Comparison of ENCODE assay signal across 8 cellular contexts in genomic region chr14:91573894-91574837, GRCh38.
A peak's percentile ranks its signal among the peaks of the same experiment; 100 is the strongest.
DNase-seq lines count a peak whose midpoint lies in the region; ATAC-seq, FAIRE-seq and TF ChIP-seq lines count a peak whose summit lies in the region.

No MANE protein-coding gene starts in this region.

- intact Hi-C loops in spleen (cut with DNase I; ENCODE audit: low total_unique reads), result no loop called here

- peaks cover 6 to 17% (median 14%) of the 10 kb centered on the region in 5 experiments for H3K9me3 Mint-ChIP-seq in brain

- TF ChIP-seq POLR2A in GM12892 (IDR thresholded peaks at IDR 0.05; ENCODE audit: low read depth, low read length) (no peak), NB4 (IDR thresholded peaks at IDR 0.05; ENCODE audit: extremely low read depth, insufficient read length) (no peak), spleen (IDR thresholded peaks at IDR 0.05) (no peak)

- H3K4me3 Mint-ChIP-seq in brain, result peak overlapping the region; percentile 86 to 90 (median 86)

- H3K27ac ChIP-seq in WERI-Rb-1 (no peak overlapping the region), spleen (no peak overlapping the region)

- H3K9me3 ChIP-seq in WERI-Rb-1 (ENCODE audit: severe bottlenecking) (peaks cover 3% of the 10 kb centered on the region), spleen (peaks cover 0 to 15% (median 0%) of the 10 kb centered on the region in 8 donors)

- peaks cover 12% of the 10 kb centered on the region for H3K4me1 Mint-ChIP-seq in brain

- H3K27me3 ChIP-seq in WERI-Rb-1 (ENCODE audit: insufficient read depth, low read depth, severe bottlenecking) (peaks cover 33% of the 10 kb centered on the region), spleen (replicated peaks in 1 of 7) (peaks cover 0 to 58% (median 20%) of the 10 kb centered on the region in 7 donors)

- ATAC-seq in HG03571 (IDR thresholded peaks at IDR 0.05; ENCODE audit: unreplicated experiment) (no peak), HG03460 (IDR thresholded peaks at IDR 0.05; ENCODE audit: unreplicated experiment) (no peak)

- H3K27ac Mint-ChIP-seq in brain, result peak overlapping the region in 4 of 5 experiments; percentile 24 to 95 (median 66)

- H3K4me3 ChIP-seq in NB4 (ENCODE audit: low read depth, low read length) (no peak overlapping the region), WERI-Rb-1 (ENCODE audit: low read depth, low read length) (peak overlapping the region; percentile 38), spleen (peak overlapping the region; percentile 13 to 69 (median 38))

- H3K27me3 Mint-ChIP-seq in brain, result peaks cover 50% of the 10 kb centered on the region

- WGBS in spleen, 5 donors, result 1 to 6% (median 3%) methylated on average over 28 to 59 of the region's 59 CpGs

- TF ChIP-seq CTCF in NB4 (IDR thresholded peaks at IDR 0.05; ENCODE audit: low read depth, low read length), result no peak
- 0 out of 2 replicates have a peak, but pooled peaks have one; percentile 10 for TF ChIP-seq CTCF in WERI-Rb-1 (IDR thresholded peaks at IDR 0.05; ENCODE audit: low read depth, low read length)
- TF ChIP-seq CTCF in brain (conservative IDR thresholded peaks at IDR 0.05), result no peak
- no peak for TF ChIP-seq CTCF in spleen (IDR thresholded peaks at IDR 0.05 in 8 of 11, conservative IDR thresholded peaks at IDR 0.05 in 3 of 11)

- no peaks in the 10 kb centered on the region for H3K36me3 Mint-ChIP-seq in brain

- H3K4me1 ChIP-seq in spleen, result peaks cover 0 to 12% (median 9%) of the 10 kb centered on the region in 6 donors

- peak; percentile 32 for DNase-seq in GM12892 (ENCODE audit: insufficient read length)
- DNase-seq in NB4 (ENCODE audit: low read depth), result peak; percentile 35
- DNase-seq in WERI-Rb-1, result peak; percentile 50
- peak; percentile 35 for DNase-seq in inferior parietal cortex (ENCODE audit: extremely low spot score)
- DNase-seq in spleen, result peak; percentile 78

- no peak for FAIRE-seq in GM12892 (lab: Jason Lieb, UNC)

- H3K36me3 ChIP-seq in WERI-Rb-1, result no peaks in the 10 kb centered on the region
- no peaks in the 10 kb centered on the region for H3K36me3 ChIP-seq in spleen
